28 cellular contexts compared by ENCODE assay signal in the genomic region with DNA sequence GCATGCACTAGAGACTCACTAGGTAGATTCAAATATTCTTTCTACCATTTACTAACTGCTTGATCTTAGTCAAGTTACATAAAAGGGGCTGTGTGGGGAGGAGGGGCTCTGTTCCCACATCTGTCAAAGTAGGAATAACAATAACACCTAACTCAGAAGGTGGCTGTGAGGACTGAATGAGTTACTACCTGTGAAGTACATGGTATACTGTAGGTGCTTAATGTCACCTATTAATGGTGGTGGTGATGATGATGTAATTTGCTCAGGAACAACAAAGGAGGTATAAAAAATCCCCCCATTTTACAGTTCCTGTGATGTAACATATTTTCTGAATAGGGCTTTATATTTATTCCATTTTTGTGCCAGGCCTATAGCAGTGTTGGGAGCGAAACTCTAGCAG. TPM values are rescaled to one million over a fixed set of nuclear protein-coding genes. Genes with fewer than 3 reads are reported as not detected.
A peak's percentile ranks its signal among the peaks of the same experiment; 100 is the strongest.
DNase-seq lines count a peak whose midpoint lies in the region; ATAC-seq, FAIRE-seq and TF ChIP-seq lines count a peak whose summit lies in the region.
"Had no signal": no experiment of that assay in that cellular context is flagged by ENCODE, and none has a peak within 500 bp of the region (broad histone marks: within the 10 kb centered on the region; RNA-seq: fewer than 3 reads in every experiment).

No MANE protein-coding gene starts in this region.

- H3K14ac ChIP-seq in neuronal stem cell (ENCODE audit: low read length): no peak overlapping the region

- ATAC-seq in activated CD4-positive, alpha-beta T cell treated with anti-CD3 and anti-CD28 coated beads for 36 hours: no peak
- ATAC-seq in CD8-positive, alpha-beta T cell: peak; percentile 36
- ATAC-seq in GM12878: no peak
- ATAC-seq: mucosa of descending colon, PC-3, SK-N-SH treated with all-trans-retinoic acid at 6 μM for 48 hours had no signal

- TF ChIP-seq EP300 in GM12878 (IDR thresholded peaks at IDR 0.05; ENCODE audit: borderline replicate concordance in 1 of 2, control insufficient read depth in 1 of 2, low read depth in 2 of 2, low read length in 2 of 2): no peak

- no peak overlapping the region for H2BK15ac ChIP-seq in neuronal stem cell (ENCODE audit: low read length)

- H3K4me1 Mint-ChIP-seq in activated CD4-positive, alpha-beta T cell treated with anti-CD3 and anti-CD28 coated beads for 36 hours: peaks cover 26% of the 10 kb centered on the region
- H3K4me1 Mint-ChIP-seq in CD8-positive, alpha-beta T cell (ENCODE audit: low read depth): peaks cover 15% of the 10 kb centered on the region

- DNase-seq in activated CD4-positive, alpha-beta T cell treated with anti-CD3 and anti-CD28 coated beads for 36 hours: no peak
- DNase-seq in activated CD4-positive, alpha-beta T cell treated with anti-CD3 and anti-CD28 coated beads, Interleukin-2, amount 50 U/mL, for 1 hour: no peak
- no peak for DNase-seq in CD8-positive, alpha-beta T cell
- DNase-seq in GM12878 (ENCODE audit: low read depth, low spot score) (no peak), cerebellum (ENCODE audit: low spot score) (no peak), neuronal stem cell (ENCODE audit: low spot score) (no peak), amniotic stem cell (lab: John Stamatoyannopoulos, UW) (no peak)
- DNase-seq: 8988T; activated CD4-positive, alpha-beta T cell treated with anti-CD3 and anti-CD28 coated beads, Interleukin-2, amount 10 ng/mL, durations not matched to agents 24 days and 14 days; activated effector memory CD4-positive, alpha-beta T cell treated with anti-CD3 and anti-CD28 coated beads, Interleukin-2, amount 50 U/mL, for 16 hours; brain microvascular endothelial cell; DMS153; effector CD4-positive, alpha-beta T cell; erythroblast; head of caudate nucleus; lower lobe of right lung; mucosa of descending colon; NCI-H2171; NCI-H524; PC-3; posterior cingulate gyrus; stimulated activated CD4-positive, alpha-beta T cell treated with anti-CD3 and anti-CD28 coated beads, Interleukin-12 subunit alpha, Interleukin-12 subunit beta, amount 100 ng/mL, for 4 hours; stimulated activated CD4-positive, alpha-beta T cell treated with anti-CD3 and anti-CD28 coated beads, Interleukin-4, amount 100 ng/mL, for 24 hours; stimulated activated naive CD4-positive, alpha-beta T cell; testis; uterus had no signal

- H3K4ac ChIP-seq in neuronal stem cell (ENCODE audit: low read length): no peak overlapping the region

- H3K23ac ChIP-seq in neuronal stem cell (ENCODE audit: low read depth, low read length, poor library complexity): no peak overlapping the region

- POLR2A ChIA-PET in activated CD4-positive, alpha-beta T cell treated with anti-CD3 and anti-CD28 coated beads for 36 hours (lab: Charles Lee): interaction anchor here (0.6 to 1.2 kb wide), 4 partner anchors 16 to 203 kb away, joined by 3 read pairs; no protein-coding TSS in a partner anchor
- POLR2A ChIA-PET in CD8-positive, alpha-beta T cell (lab: Charles Lee): no interaction called here
- POLR2A ChIA-PET in GM12878 (lab: Charles Lee): interaction anchor here (0.6 kb wide), 1 partner anchor 151 kb away, joined by 4 read pairs; no protein-coding TSS in a partner anchor

- H3K27ac Mint-ChIP-seq in activated CD4-positive, alpha-beta T cell treated with anti-CD3 and anti-CD28 coated beads for 36 hours: peak overlapping the region; percentile 64
- H3K27ac Mint-ChIP-seq in CD8-positive, alpha-beta T cell: peak overlapping the region; percentile 76

- no TSS peak for BruUV-seq in GM12878 (replicated peaks; lab: Mats Ljungman, UMichigan)

- H3K79me2 ChIP-seq in GM12878 (ENCODE audit: control insufficient read depth, insufficient read depth, low read length) (no peaks in the 10 kb centered on the region; the same call in none of the 2 replicates), parathyroid adenoma (no peaks in the 10 kb centered on the region)

- no peak overlapping the region for H2BK5ac ChIP-seq in neuronal stem cell (ENCODE audit: low read length)

- no peak overlapping the region for H4K8ac ChIP-seq in neuronal stem cell (ENCODE audit: low read depth, low read length)

- in situ Hi-C loops in GM12878 (cut with MboI): no loop called here

- H3K36me3 Mint-ChIP-seq in activated CD4-positive, alpha-beta T cell treated with anti-CD3 and anti-CD28 coated beads for 36 hours (ENCODE audit: low read depth): peaks cover 83% of the 10 kb centered on the region
- peaks cover 94% of the 10 kb centered on the region for H3K36me3 Mint-ChIP-seq in CD8-positive, alpha-beta T cell

- H4K20me1 ChIP-seq in GM12878 (ENCODE audit: control insufficient read depth, insufficient read depth): peaks cover 13% of the 10 kb centered on the region

- no peak for FAIRE-seq in GM12878 (lab: Jason Lieb, UNC)

- no peak overlapping the region for H2AFZ ChIP-seq in GM12878 (ENCODE audit: control insufficient read depth, low read depth, low read length)
- no peak overlapping the region for H2AFZ ChIP-seq in parathyroid adenoma
- H2AFZ ChIP-seq in neuronal stem cell (ENCODE audit: low read length): no peak overlapping the region

- 100% methylated on average over 1 of the region's 1 CpG for WGBS in GM12878 (ENCODE audit: insufficient coverage, insufficient replicate concordance, low lambda C conversion rate, missing lambda C conversion rate)
- WGBS in neuronal stem cell (ENCODE audit: extremely low coverage in 2 of 2, insufficient read length in 2 of 2, insufficient replicate concordance in 1 of 2), 2 donors: no CpG with 5 or more reads among the region's 1 CpG

- no peaks in the 10 kb centered on the region for H3K4me1 ChIP-seq in CD8-positive, alpha-beta T cell (ENCODE audit: insufficient read depth, low read length)
- H3K4me1 ChIP-seq in GM12878 (ENCODE audit: control insufficient read depth, insufficient read depth, low read length): no peaks in the 10 kb centered on the region
- peaks cover 24% of the 10 kb centered on the region for H3K4me1 ChIP-seq in parathyroid adenoma
- H3K4me1 ChIP-seq in neuronal stem cell (ENCODE audit: control insufficient read depth in 2 of 2, insufficient read depth in 1 of 2, low read depth in 1 of 2, low read length in 2 of 2): no peaks in the 10 kb centered on the region
- H3K4me1 ChIP-seq: uterus had no signal

- CTCF ChIA-PET in activated CD4-positive, alpha-beta T cell treated with anti-CD3 and anti-CD28 coated beads for 36 hours (lab: Charles Lee): interaction anchor here (1.2 to 1.9 kb wide), 3 partner anchors 11 to 31 kb away, joined by 3 to 5 read pairs (median 3); no protein-coding TSS in a partner anchor
- CTCF ChIA-PET in CD8-positive, alpha-beta T cell (lab: Charles Lee): no interaction called here
- CTCF ChIA-PET in GM12878 (lab: Yijun Ruan, JAX): interaction anchor here (0.6 to 1.1 kb wide), 2 partner anchors 14 to 24 kb away, joined by 3 read pairs; no protein-coding TSS in a partner anchor

- H3K4me2 ChIP-seq in GM12878 (ENCODE audit: control insufficient read depth, insufficient read depth): no peak overlapping the region
- peak overlapping the region; percentile 3 for H3K4me2 ChIP-seq in parathyroid adenoma (ENCODE audit: low read length)
- no peak overlapping the region for H3K4me2 ChIP-seq in neuronal stem cell (ENCODE audit: insufficient read depth, low read length, poor library complexity, severe bottlenecking)

- no peak overlapping the region for H2AK5ac ChIP-seq in neuronal stem cell (ENCODE audit: low read depth, low read length)

- H3K4me3 Mint-ChIP-seq in activated CD4-positive, alpha-beta T cell treated with anti-CD3 and anti-CD28 coated beads for 36 hours: no peak overlapping the region
- no peak overlapping the region for H3K4me3 Mint-ChIP-seq in CD8-positive, alpha-beta T cell
- H3K4me3 Mint-ChIP-seq: activated CD4-positive, alpha-beta T cell treated with anti-CD3 and anti-CD28 coated beads, Interleukin-2, amount 10 ng/mL, durations not matched to agents 24 days and 14 days had no signal

- no peaks in the 10 kb centered on the region for H3K9me3 Mint-ChIP-seq in activated CD4-positive, alpha-beta T cell treated with anti-CD3 and anti-CD28 coated beads for 36 hours (ENCODE audit: low read depth)
- no peaks in the 10 kb centered on the region for H3K9me3 Mint-ChIP-seq in CD8-positive, alpha-beta T cell
- H3K9me3 Mint-ChIP-seq: activated CD4-positive, alpha-beta T cell treated with anti-CD3 and anti-CD28 coated beads, Interleukin-2, amount 10 ng/mL, durations not matched to agents 24 days and 14 days had no signal

- no peak overlapping the region for H2BK120ac ChIP-seq in neuronal stem cell (ENCODE audit: low read depth, low read length)

- no peak for TF ChIP-seq POLR2A in GM12878 (IDR thresholded peaks at IDR 0.05; ENCODE audit: low read depth, low read length)

- no peak overlapping the region for H3K18ac ChIP-seq in neuronal stem cell (ENCODE audit: low read length)

- no peaks in the 10 kb centered on the region for H3K79me1 ChIP-seq in neuronal stem cell (ENCODE audit: low read depth, low read length)

- no peak for TF ChIP-seq RAD21 in GM12878 (IDR thresholded peaks at IDR 0.05; ENCODE audit: insufficient read depth, low read depth, low read length)

- H3K36me3 ChIP-seq in CD8-positive, alpha-beta T cell (ENCODE audit: insufficient read depth, low read length): peaks cover 84% of the 10 kb centered on the region
- H3K36me3 ChIP-seq in GM12878 (ENCODE audit: control insufficient read depth in 2 of 2, insufficient read depth in 2 of 2, low read length in 1 of 2) (peaks cover 46 to 89% of the 10 kb centered on the region in 2 experiments), parathyroid adenoma (ENCODE audit: control insufficient read depth, insufficient read depth, low read length) (peaks cover 7% of the 10 kb centered on the region), neuronal stem cell (replicated peaks in 1 of 2; ENCODE audit: control insufficient read depth in 2 of 2, insufficient read depth in 2 of 2, low read length in 2 of 2) (peaks cover 22 to 100% of the 10 kb centered on the region in 2 donors)
- H3K36me3 ChIP-seq: uterus had no signal

- RAD21 ChIA-PET in GM12878 (lab: Charles Lee; ENCODE audit: unreplicated experiment): interaction anchor here (2.1 kb wide), 1 partner anchor 122 kb away, joined by 6 read pairs; no protein-coding TSS in a partner anchor

- SMC1A ChIA-PET in GM12878 (lab: Charles Lee; ENCODE audit: uncharacterized antibody, unreplicated experiment): interaction anchor here (0.6 to 1.5 kb wide), 4 partner anchors 9 to 1175 kb away, joined by 3 to 7 read pairs (median 3); no protein-coding TSS in a partner anchor

- no peak overlapping the region for H2BK12ac ChIP-seq in neuronal stem cell (ENCODE audit: low read length)

- intact Hi-C loops in activated CD4-positive, alpha-beta T cell treated with anti-CD3 and anti-CD28 coated beads for 36 hours (cut with DNase I, micrococcal nuclease): no loop called here
- intact Hi-C loops in CD8-positive, alpha-beta T cell (cut with DNase I, micrococcal nuclease): no loop called here
- intact Hi-C loops in GM12878 (cut with micrococcal nuclease; ENCODE audit: unreplicated experiment): no loop called here

- no peak overlapping the region for H3K4me3 ChIP-seq in CD8-positive, alpha-beta T cell (ENCODE audit: low read depth, low read length)
- no peak overlapping the region for H3K4me3 ChIP-seq in GM12878
- no peak overlapping the region for H3K4me3 ChIP-seq in parathyroid adenoma (ENCODE audit: low read depth, low read length)
- H3K4me3 ChIP-seq in neuronal stem cell (ENCODE audit: low read length in 2 of 2): no peak overlapping the region
- H3K4me3 ChIP-seq: lower lobe of right lung, mucosa of descending colon, testis, uterus had no signal

- H3K9ac ChIP-seq in GM12878 (ENCODE audit: control insufficient read depth, insufficient read depth, low read length) (no peak overlapping the region), parathyroid adenoma (no peak overlapping the region), neuronal stem cell (ENCODE audit: low read depth, low read length, poor library complexity) (no peak overlapping the region)

- no peak overlapping the region for H4K91ac ChIP-seq in neuronal stem cell (ENCODE audit: low read depth, low read length, poor library complexity)

- TF ChIP-seq CTCF in CD8-positive, alpha-beta T cell (IDR thresholded peaks at IDR 0.05): no peak
- TF ChIP-seq CTCF in GM12878 (IDR thresholded peaks at IDR 0.05 in 2 of 3, conservative IDR thresholded peaks at IDR 0.05 in 1 of 3; ENCODE audit: control insufficient read depth in 2 of 3, extremely low read depth in 1 of 3, insufficient read depth in 1 of 3, low read depth in 3 of 3, low read length in 3 of 3) (no peak), parathyroid adenoma (IDR thresholded peaks at IDR 0.05) (no peak)

- H3K27me3 Mint-ChIP-seq in activated CD4-positive, alpha-beta T cell treated with anti-CD3 and anti-CD28 coated beads for 36 hours: no peaks in the 10 kb centered on the region
- H3K27me3 Mint-ChIP-seq in CD8-positive, alpha-beta T cell (ENCODE audit: low read depth): no peaks in the 10 kb centered on the region
- H3K27me3 Mint-ChIP-seq: activated CD4-positive, alpha-beta T cell treated with anti-CD3 and anti-CD28 coated beads, Interleukin-2, amount 10 ng/mL, durations not matched to agents 24 days and 14 days had no signal

- no peak overlapping the region for H3K27ac ChIP-seq in CD8-positive, alpha-beta T cell (ENCODE audit: low read depth, low read length)
- H3K27ac ChIP-seq in GM12878 (ENCODE audit: control insufficient read depth, insufficient read depth) (no peak overlapping the region), parathyroid adenoma (peak overlapping the region; percentile 84), neuronal stem cell (replicated peaks; ENCODE audit: low read length) (no peak overlapping the region)
- H3K27ac ChIP-seq: brain microvascular endothelial cell, lower lobe of right lung, testis, uterus had no signal

- H3K27me3 ChIP-seq in CD8-positive, alpha-beta T cell (ENCODE audit: insufficient read depth, low read length): no peaks in the 10 kb centered on the region
- no peaks in the 10 kb centered on the region for H3K27me3 ChIP-seq in GM12878 (replicated peaks in 1 of 2; ENCODE audit: control insufficient read depth in 2 of 2, insufficient read depth in 2 of 2, low read length in 1 of 2)
- H3K27me3 ChIP-seq in parathyroid adenoma (ENCODE audit: control insufficient read depth, insufficient read depth, low read length): no peaks in the 10 kb centered on the region
- H3K27me3 ChIP-seq in neuronal stem cell (ENCODE audit: control insufficient read depth in 3 of 3, insufficient read depth in 3 of 3, low read depth in 1 of 3, low read length in 3 of 3): no peaks in the 10 kb centered on the region
- H3K27me3 ChIP-seq: brain microvascular endothelial cell, testis, uterus had no signal

- H3K9me3 ChIP-seq in CD8-positive, alpha-beta T cell (ENCODE audit: low read length): no peaks in the 10 kb centered on the region
- H3K9me3 ChIP-seq in GM12878 (replicated peaks; ENCODE audit: control insufficient read depth, insufficient read depth, low read length) (no peaks in the 10 kb centered on the region), parathyroid adenoma (ENCODE audit: control insufficient read depth, low read length) (no peaks in the 10 kb centered on the region), neuronal stem cell (replicated peaks in 1 of 2; ENCODE audit: control insufficient read depth in 2 of 2, insufficient read depth in 1 of 2, low read depth in 1 of 2, low read length in 2 of 2) (no peaks in the 10 kb centered on the region)
- H3K9me3 ChIP-seq: lower lobe of right lung, mucosa of descending colon, testis, uterus had no signal

RNA-seq across cellular contexts. Expression of a gene that starts 40.7 kb away (rescaled TPM):
- 100 to 1,000 TPM; 317 to 343 TPM for total RNA-seq in activated CD4-positive, alpha-beta T cell treated with anti-CD3 and anti-CD28 coated beads for 36 hours
- 10 to 100 TPM; 66.7 to 69.9 TPM for total RNA-seq in CD8-positive, alpha-beta T cell
- 234 and 236 TPM in 2 replicates for total RNA-seq in GM12878 (2013; cell fraction: nucleolus; rRNA removed)
- total RNA-seq in GM12878 (2014; rRNA removed) (266 and 304 TPM in 2 replicates), GM12878 (2014; rRNA removed; fragmentation: Illumina TruSeq; extraction: Trizol) (249 and 277 TPM in 2 replicates), GM12878 (2021) (309 and 336 TPM in 2 replicates), cerebellum (24.7 TPM)
- 185 TPM for polyA plus RNA-seq in GM12878 (2011; ENCODE audit: low read depth)
- polyA plus RNA-seq in GM12878 (2011; rRNA removed) (398 and 422 TPM in 2 replicates), GM12878 (2014; fragmentation: Illumina TruSeq; extraction: Trizol) (337 and 410 TPM in 2 replicates), GM12878 (2014; fragmentation: Nextera tagmentation; extraction: Ambion mirVana) (100 to 1,000 TPM in 1 of 2 experiments, 10 to 100 TPM in 1; 81.8 to 102 TPM), GM12878 (2014; rRNA removed) (243 and 305 TPM in 2 replicates), GM12878 (2016; fragmentation: Nextera tagmentation; extraction: Ambion mirVana) (100 to 1,000 TPM; 318 to 326 TPM)
- polyA plus RNA-seq in GM12878 (2011; cell fraction: cytosol; rRNA removed): 272 and 306 TPM in 2 replicates
- polyA plus RNA-seq in GM12878 (2011; cell fraction: nucleus; rRNA removed): 395 and 414 TPM in 2 replicates
- polyA plus RNA-seq in GM12878 (2012): 237 and 268 TPM in 2 replicates
- 452 and 493 TPM in 2 replicates for polyA minus RNA-seq in GM12878 (2011; rRNA and poly(A)+ RNA removed)
- polyA minus RNA-seq in GM12878 (2011; cell fraction: cytosol; rRNA and poly(A)+ RNA removed): 179 and 200 TPM in 2 replicates
- polyA minus RNA-seq in GM12878 (2011; cell fraction: nucleus; rRNA and poly(A)+ RNA removed): 391 and 520 TPM in 2 replicates
- polyA plus RNA-seq in neuronal stem cell (2013, experiment 1 of 2): 30.6 TPM
- 31.1 TPM for polyA plus RNA-seq in neuronal stem cell (2013, experiment 2 of 2)
